1 cellular context compared by ENCODE assay signal in genomic region chr14:69726761-69727511, GRCh38.
TF ChIP-seq lines count a peak whose summit lies in the region.

No MANE protein-coding gene starts in this region.

TF ChIP-seq in HepG2, 621 proteins besides CTCF, POLR2A, EP300 and RAD21 (continued from another document and continues in another):
- 0 out of 2 replicates have a peak, but pooled peaks have one; percentile 32 for TF ChIP-seq TFDP2 (CRISPR knock-in tag; IDR thresholded peaks at IDR 0.05)
- 0 out of 2 replicates have a peak, but pooled peaks have one; percentile 52 for TF ChIP-seq ZBTB38 (CRISPR knock-in tag; IDR thresholded peaks at IDR 0.05)
- peak; percentile 40; the same call in 1 of the 2 replicates for TF ChIP-seq ERF (CRISPR knock-in tag; IDR thresholded peaks at IDR 0.05)
- TF ChIP-seq ARNT2 (CRISPR knock-in tag; IDR thresholded peaks at IDR 0.05; ENCODE audit: low read depth) = no peak
- TF ChIP-seq, protein P1, sequence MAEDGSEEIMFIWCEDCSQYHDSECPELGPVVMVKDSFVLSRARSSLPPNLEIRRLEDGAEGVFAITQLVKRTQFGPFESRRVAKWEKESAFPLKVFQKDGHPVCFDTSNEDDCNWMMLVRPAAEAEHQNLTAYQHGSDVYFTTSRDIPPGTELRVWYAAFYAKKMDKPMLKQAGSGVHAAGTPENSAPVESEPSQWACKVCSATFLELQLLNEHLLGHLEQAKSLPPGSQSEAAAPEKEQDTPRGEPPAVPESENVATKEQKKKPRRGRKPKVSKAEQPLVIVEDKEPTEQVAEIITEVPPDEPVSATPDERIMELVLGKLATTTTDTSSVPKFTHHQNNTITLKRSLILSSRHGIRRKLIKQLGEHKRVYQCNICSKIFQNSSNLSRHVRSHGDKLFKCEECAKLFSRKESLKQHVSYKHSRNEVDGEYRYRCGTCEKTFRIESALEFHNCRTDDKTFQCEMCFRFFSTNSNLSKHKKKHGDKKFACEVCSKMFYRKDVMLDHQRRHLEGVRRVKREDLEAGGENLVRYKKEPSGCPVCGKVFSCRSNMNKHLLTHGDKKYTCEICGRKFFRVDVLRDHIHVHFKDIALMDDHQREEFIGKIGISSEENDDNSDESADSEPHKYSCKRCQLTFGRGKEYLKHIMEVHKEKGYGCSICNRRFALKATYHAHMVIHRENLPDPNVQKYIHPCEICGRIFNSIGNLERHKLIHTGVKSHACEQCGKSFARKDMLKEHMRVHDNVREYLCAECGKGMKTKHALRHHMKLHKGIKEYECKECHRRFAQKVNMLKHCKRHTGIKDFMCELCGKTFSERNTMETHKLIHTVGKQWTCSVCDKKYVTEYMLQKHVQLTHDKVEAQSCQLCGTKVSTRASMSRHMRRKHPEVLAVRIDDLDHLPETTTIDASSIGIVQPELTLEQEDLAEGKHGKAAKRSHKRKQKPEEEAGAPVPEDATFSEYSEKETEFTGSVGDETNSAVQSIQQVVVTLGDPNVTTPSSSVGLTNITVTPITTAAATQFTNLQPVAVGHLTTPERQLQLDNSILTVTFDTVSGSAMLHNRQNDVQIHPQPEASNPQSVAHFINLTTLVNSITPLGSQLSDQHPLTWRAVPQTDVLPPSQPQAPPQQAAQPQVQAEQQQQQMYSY (CRISPR knock-in tag; IDR thresholded peaks at IDR 0.05) = no peak
- 0 out of 2 replicates have a peak, but pooled peaks have one; percentile 18 for TF ChIP-seq SP5 (CRISPR knock-in tag; IDR thresholded peaks at IDR 0.05; ENCODE audit: borderline replicate concordance, low read depth)
- TF ChIP-seq DRAP1 (CRISPR knock-in tag; IDR thresholded peaks at IDR 0.05) = no peak
- TF ChIP-seq NFE2L1 (CRISPR knock-in tag; IDR thresholded peaks at IDR 0.05; ENCODE audit: borderline replicate concordance) = no peak
- peak; percentile 69; the same call in 1 of the 2 replicates for TF ChIP-seq SMC3 (IDR thresholded peaks at IDR 0.05; ENCODE audit: low read length)
- no peak for TF ChIP-seq DMAP1 (CRISPR knock-in tag; IDR thresholded peaks at IDR 0.05)
- peak; percentile 46; the same call in 1 of the 2 replicates for TF ChIP-seq ZNF350 (CRISPR knock-in tag; IDR thresholded peaks at IDR 0.05; ENCODE audit: borderline replicate concordance, low read depth)
- no peak for TF ChIP-seq NKX3-1 (CRISPR knock-in tag; IDR thresholded peaks at IDR 0.05)
- TF ChIP-seq, protein P2, sequence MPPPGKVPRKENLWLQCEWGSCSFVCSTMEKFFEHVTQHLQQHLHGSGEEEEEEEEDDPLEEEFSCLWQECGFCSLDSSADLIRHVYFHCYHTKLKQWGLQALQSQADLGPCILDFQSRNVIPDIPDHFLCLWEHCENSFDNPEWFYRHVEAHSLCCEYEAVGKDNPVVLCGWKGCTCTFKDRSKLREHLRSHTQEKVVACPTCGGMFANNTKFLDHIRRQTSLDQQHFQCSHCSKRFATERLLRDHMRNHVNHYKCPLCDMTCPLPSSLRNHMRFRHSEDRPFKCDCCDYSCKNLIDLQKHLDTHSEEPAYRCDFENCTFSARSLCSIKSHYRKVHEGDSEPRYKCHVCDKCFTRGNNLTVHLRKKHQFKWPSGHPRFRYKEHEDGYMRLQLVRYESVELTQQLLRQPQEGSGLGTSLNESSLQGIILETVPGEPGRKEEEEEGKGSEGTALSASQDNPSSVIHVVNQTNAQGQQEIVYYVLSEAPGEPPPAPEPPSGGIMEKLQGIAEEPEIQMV (CRISPR knock-in tag; IDR thresholded peaks at IDR 0.05; ENCODE audit: low read depth) = peak; percentile 89
- no peak for TF ChIP-seq GTF3A (CRISPR knock-in tag; conservative IDR thresholded peaks at IDR 0.05)
- no peak for TF ChIP-seq THYN1 (CRISPR knock-in tag; IDR thresholded peaks at IDR 0.05; ENCODE audit: borderline replicate concordance, low read depth)
- peak; percentile 61; the same call in 1 of the 2 replicates for TF ChIP-seq ZNF616 (CRISPR knock-in tag; IDR thresholded peaks at IDR 0.05; ENCODE audit: low read depth)
- TF ChIP-seq, protein P3, sequence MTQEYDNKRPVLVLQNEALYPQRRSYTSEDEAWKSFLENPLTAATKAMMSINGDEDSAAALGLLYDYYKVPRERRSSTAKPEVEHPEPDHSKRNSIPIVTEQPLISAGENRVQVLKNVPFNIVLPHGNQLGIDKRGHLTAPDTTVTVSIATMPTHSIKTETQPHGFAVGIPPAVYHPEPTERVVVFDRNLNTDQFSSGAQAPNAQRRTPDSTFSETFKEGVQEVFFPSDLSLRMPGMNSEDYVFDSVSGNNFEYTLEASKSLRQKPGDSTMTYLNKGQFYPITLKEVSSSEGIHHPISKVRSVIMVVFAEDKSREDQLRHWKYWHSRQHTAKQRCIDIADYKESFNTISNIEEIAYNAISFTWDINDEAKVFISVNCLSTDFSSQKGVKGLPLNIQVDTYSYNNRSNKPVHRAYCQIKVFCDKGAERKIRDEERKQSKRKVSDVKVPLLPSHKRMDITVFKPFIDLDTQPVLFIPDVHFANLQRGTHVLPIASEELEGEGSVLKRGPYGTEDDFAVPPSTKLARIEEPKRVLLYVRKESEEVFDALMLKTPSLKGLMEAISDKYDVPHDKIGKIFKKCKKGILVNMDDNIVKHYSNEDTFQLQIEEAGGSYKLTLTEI (CRISPR knock-in tag; conservative IDR thresholded peaks at IDR 0.05) = no peak
- TF ChIP-seq, protein P4, sequence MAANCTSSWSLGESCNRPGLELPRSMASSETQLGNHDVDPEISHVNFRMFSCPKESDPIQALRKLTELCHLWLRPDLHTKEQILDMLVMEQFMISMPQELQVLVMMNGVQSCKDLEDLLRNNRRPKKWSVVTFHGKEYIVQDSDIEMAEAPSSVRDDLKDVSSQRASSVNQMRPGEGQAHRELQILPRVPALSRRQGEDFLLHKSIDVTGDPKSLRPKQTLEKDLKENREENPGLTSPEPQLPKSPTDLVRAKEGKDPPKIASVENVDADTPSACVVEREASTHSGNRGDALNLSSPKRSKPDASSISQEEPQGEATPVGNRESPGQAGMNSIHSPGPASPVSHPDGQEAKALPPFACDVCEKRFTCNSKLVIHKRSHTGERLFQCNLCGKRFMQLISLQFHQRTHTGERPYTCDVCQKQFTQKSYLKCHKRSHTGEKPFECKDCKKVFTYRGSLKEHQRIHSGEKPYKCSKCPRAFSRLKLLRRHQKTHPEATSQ (CRISPR knock-in tag; IDR thresholded peaks at IDR 0.05; ENCODE audit: borderline replicate concordance) = no peak
- TF ChIP-seq, protein P5, sequence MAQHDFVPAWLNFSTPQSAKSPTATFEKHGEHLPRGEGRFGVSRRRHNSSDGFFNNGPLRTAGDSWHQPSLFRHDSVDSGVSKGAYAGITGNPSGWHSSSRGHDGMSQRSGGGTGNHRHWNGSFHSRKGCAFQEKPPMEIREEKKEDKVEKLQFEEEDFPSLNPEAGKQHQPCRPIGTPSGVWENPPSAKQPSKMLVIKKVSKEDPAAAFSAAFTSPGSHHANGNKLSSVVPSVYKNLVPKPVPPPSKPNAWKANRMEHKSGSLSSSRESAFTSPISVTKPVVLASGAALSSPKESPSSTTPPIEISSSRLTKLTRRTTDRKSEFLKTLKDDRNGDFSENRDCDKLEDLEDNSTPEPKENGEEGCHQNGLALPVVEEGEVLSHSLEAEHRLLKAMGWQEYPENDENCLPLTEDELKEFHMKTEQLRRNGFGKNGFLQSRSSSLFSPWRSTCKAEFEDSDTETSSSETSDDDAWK (CRISPR knock-in tag; IDR thresholded peaks at IDR 0.05) = no peak
- peak; percentile 42; the same call in 1 of the 2 replicates for TF ChIP-seq ZBTB7A (CRISPR knock-in tag; IDR thresholded peaks at IDR 0.05)
- TF ChIP-seq, protein P6, sequence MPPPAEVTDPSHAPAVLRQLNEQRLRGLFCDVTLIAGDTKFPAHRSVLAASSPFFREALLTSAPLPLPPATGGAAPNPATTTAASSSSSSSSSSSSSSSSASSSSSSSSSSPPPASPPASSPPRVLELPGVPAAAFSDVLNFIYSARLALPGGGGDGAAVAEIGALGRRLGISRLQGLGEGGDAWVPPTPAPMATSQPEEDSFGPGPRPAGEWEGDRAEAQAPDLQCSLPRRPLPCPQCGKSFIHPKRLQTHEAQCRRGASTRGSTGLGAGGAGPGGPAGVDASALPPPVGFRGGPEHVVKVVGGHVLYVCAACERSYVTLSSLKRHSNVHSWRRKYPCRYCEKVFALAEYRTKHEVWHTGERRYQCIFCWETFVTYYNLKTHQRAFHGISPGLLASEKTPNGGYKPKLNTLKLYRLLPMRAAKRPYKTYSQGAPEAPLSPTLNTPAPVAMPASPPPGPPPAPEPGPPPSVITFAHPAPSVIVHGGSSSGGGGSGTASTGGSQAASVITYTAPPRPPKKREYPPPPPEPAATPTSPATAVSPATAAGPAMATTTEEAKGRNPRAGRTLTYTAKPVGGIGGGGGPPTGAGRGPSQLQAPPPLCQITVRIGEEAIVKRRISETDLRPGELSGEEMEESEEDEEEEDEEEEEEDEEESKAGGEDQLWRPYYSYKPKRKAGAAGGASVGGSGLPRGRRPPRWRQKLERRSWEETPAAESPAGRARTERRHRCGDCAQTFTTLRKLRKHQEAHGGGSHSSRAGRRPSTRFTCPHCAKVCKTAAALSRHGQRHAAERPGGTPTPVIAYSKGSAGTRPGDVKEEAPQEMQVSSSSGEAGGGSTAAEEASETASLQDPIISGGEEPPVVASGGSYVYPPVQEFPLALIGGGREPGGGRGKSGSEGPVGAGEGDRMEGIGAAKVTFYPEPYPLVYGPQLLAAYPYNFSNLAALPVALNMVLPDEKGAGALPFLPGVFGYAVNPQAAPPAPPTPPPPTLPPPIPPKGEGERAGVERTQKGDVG (CRISPR knock-in tag; IDR thresholded peaks at IDR 0.05; ENCODE audit: borderline replicate concordance) = no peak
- TF ChIP-seq TBX3 (IDR thresholded peaks at IDR 0.05; ENCODE audit: borderline replicate concordance) = no peak
- 0 out of 2 replicates have a peak, but pooled peaks have one; percentile 27 for TF ChIP-seq SOX5 (CRISPR knock-in tag; IDR thresholded peaks at IDR 0.05; ENCODE audit: borderline replicate concordance)
- TF ChIP-seq ZBTB1 (CRISPR knock-in tag; IDR thresholded peaks at IDR 0.05; ENCODE audit: borderline replicate concordance) = no peak
- TF ChIP-seq ZNF407 (CRISPR knock-in tag; IDR thresholded peaks at IDR 0.05; ENCODE audit: not compliant biosample characterization) = no peak
- TF ChIP-seq REPIN1 (CRISPR knock-in tag; IDR thresholded peaks at IDR 0.05; ENCODE audit: borderline replicate concordance, low read depth) = peak; percentile 69; the same call in 1 of the 2 replicates
- no peak for TF ChIP-seq ZSCAN9 (CRISPR knock-in tag; IDR thresholded peaks at IDR 0.05; ENCODE audit: borderline replicate concordance)
- no peak for TF ChIP-seq POLR2AphosphoS2 (IDR thresholded peaks at IDR 0.05; ENCODE audit: low read depth, low read length)
- 0 out of 2 replicates have a peak, but pooled peaks have one; percentile 39 for TF ChIP-seq ZNF225 (CRISPR knock-in tag; IDR thresholded peaks at IDR 0.05)
- no peak for TF ChIP-seq HMGA1 (CRISPR knock-in tag; conservative IDR thresholded peaks at IDR 0.05)
- TF ChIP-seq FOSL1 (CRISPR knock-in tag; IDR thresholded peaks at IDR 0.05; ENCODE audit: borderline replicate concordance) = no peak
- no peak for TF ChIP-seq NFIC (IDR thresholded peaks at IDR 0.05; ENCODE audit: low read length)
- no peak for TF ChIP-seq ZNF207 (IDR thresholded peaks at IDR 0.05; ENCODE audit: borderline replicate concordance)
